8 cellular contexts compared by ENCODE assay signal in genomic region chr20:62141397-62142251, GRCh38. TPM values are rescaled to one million over a fixed set of nuclear protein-coding genes. Genes with fewer than 3 reads are reported as not detected.
DNase-seq lines count a peak whose midpoint lies in the region; ATAC-seq and TF ChIP-seq lines count a peak whose summit lies in the region.

No MANE protein-coding gene starts in this region.

- H3K4me3 ChIP-seq in MM.1S (ENCODE audit: low read length) (peak overlapping the region; percentile 81), ascending aorta (peak overlapping the region; percentile 91 to 99), subcutaneous abdominal adipose tissue (ENCODE audit: low read depth in 1 of 5, low read length in 5 of 5) (peak overlapping the region; percentile 73 to 82 (median 80))

- peak; percentile 52 for DNase-seq in NCI-H82 (lab: John Stamatoyannopoulos, UW)
- DNase-seq in NCI-H82 treated with DMSO at 0.1 percent for 48 hours (lab: John Stamatoyannopoulos, UW; ENCODE audit: unreplicated experiment), result no peak
- DNase-seq in MM.1S, result peak; percentile 33
- no peak for DNase-seq in ascending aorta (ENCODE audit: low spot score in 2 of 2)
- peak; percentile 37 for DNase-seq in kidney tubule cell (ENCODE audit: low spot score)
- DNase-seq in GM19240 (ENCODE audit: insufficient read length, low spot score), result no peak

- TF ChIP-seq CTCF in MM.1S (IDR thresholded peaks at IDR 0.05; ENCODE audit: low read length), result peak; percentile 49
- peak in 1 of 3 experiments; percentile 14 for TF ChIP-seq CTCF in ascending aorta (IDR thresholded peaks at IDR 0.05)

- peaks cover 77% of the 10 kb centered on the region for H3K79me2 ChIP-seq in MM.1S (ENCODE audit: low read length)

- peaks cover 38% of the 10 kb centered on the region for H4K20me1 ChIP-seq in MM.1S (ENCODE audit: insufficient read depth, low read length)

- no peak overlapping the region for H2AFZ ChIP-seq in MM.1S (ENCODE audit: low read length)

- H3F3A ChIP-seq in MM.1S (ENCODE audit: insufficient read depth, low read length), result peaks cover 32% of the 10 kb centered on the region

- H3K4me2 ChIP-seq in MM.1S (ENCODE audit: low read depth, low read length), result peak overlapping the region; percentile 94

- intact Hi-C loops in ascending aorta (cut with DNase I), result loop anchor here (2.0 to 10.0 kb wide), 3 partner anchors 97 to 656 kb away; partner anchors contain the start of genes MRGBP and OSBPL2

- H3K9me3 ChIP-seq in MM.1S (replicated peaks; ENCODE audit: insufficient read depth, low read length) (no peaks in the 10 kb centered on the region), ascending aorta (no peaks in the 10 kb centered on the region), subcutaneous abdominal adipose tissue (ENCODE audit: control insufficient read depth in 5 of 5, low read length in 5 of 5) (no peaks in the 10 kb centered on the region)

- H3K27me3 ChIP-seq in MM.1S (replicated peaks; ENCODE audit: insufficient read depth, low read length), result no peaks in the 10 kb centered on the region
- H3K27me3 ChIP-seq in ascending aorta, result no peaks in the 10 kb centered on the region
- no peaks in the 10 kb centered on the region for H3K27me3 ChIP-seq in subcutaneous abdominal adipose tissue (ENCODE audit: control insufficient read depth in 5 of 5, insufficient read depth in 4 of 5, low read length in 5 of 5)

- ATAC-seq in HG03565 (IDR thresholded peaks at IDR 0.05; ENCODE audit: unreplicated experiment), result no peak

- peaks cover 18% of the 10 kb centered on the region for H3K4me1 ChIP-seq in MM.1S (ENCODE audit: low read length)
- peaks cover 9 to 31% of the 10 kb centered on the region in 2 donors for H3K4me1 ChIP-seq in ascending aorta
- peaks cover 7 to 39% (median 35%) of the 10 kb centered on the region in 5 donors for H3K4me1 ChIP-seq in subcutaneous abdominal adipose tissue (ENCODE audit: control insufficient read depth in 5 of 5, insufficient read depth in 5 of 5, low read length in 5 of 5)

- peak overlapping the region; percentile 20; the same call in 1 of the 2 replicates for H3K27ac ChIP-seq in MM.1S (ENCODE audit: low read length)
- peak overlapping the region; percentile 92 to 97 for H3K27ac ChIP-seq in ascending aorta
- peak overlapping the region; percentile 90 for H3K27ac ChIP-seq in subcutaneous abdominal adipose tissue (ENCODE audit: low read depth, low read length)

- peak overlapping the region; percentile 70; the same call in 1 of the 2 replicates for H3K9ac ChIP-seq in MM.1S (ENCODE audit: low read length)
- H3K9ac ChIP-seq in subcutaneous abdominal adipose tissue (ENCODE audit: low read length in 5 of 5), result peak overlapping the region; percentile 75 to 90 (median 85)

- H3K9me2 ChIP-seq in MM.1S (replicated peaks; ENCODE audit: insufficient read depth, low read length), result no peaks in the 10 kb centered on the region

- H3K36me3 ChIP-seq in MM.1S (replicated peaks; ENCODE audit: insufficient read depth, low read length) (peaks cover 13% of the 10 kb centered on the region), ascending aorta (peaks cover 36 to 39% of the 10 kb centered on the region in 2 donors), subcutaneous abdominal adipose tissue (ENCODE audit: control insufficient read depth in 5 of 5, insufficient read depth in 5 of 5, low read length in 5 of 5) (peaks cover 7 to 46% (median 36%) of the 10 kb centered on the region in 5 donors)

RNA-seq across cellular contexts. Expression of gene PSMA7, which starts 1.6 kb away (rescaled TPM):
- 301 TPM for total RNA-seq in ascending aorta

RNA-seq across cellular contexts. Expression of gene SS18L1, which starts 1.9 kb away (rescaled TPM):
- 39.8 TPM for total RNA-seq in ascending aorta

RNA-seq across cellular contexts. Expression of gene LSM14B, which starts 19.3 kb away (rescaled TPM):
- total RNA-seq in ascending aorta, result 27.6 TPM

RNA-seq across cellular contexts. Expression of gene MTG2, which starts 41.2 kb away (rescaled TPM):
- 14.5 TPM for total RNA-seq in ascending aorta

Comparison
In these comparisons a context has a peak if more than half of its experiments do, and no peak if none do; other contexts are left out.
1. DNase-seq: peak in NCI-H82 (single experiment), MM.1S (single experiment) and kidney tubule cell (single experiment); none in NCI-H82 treated with DMSO at 0.1 percent for 48 hours (single experiment), ascending aorta (0 of 2) and GM19240 (single experiment).
2. H3K27ac ChIP-seq: peak in every context shown above with its lines; median percentile 94 in ascending aorta; 90 in subcutaneous abdominal adipose tissue; 20 in MM.1S.
3. Peak in every context shown above with its lines, with median percentiles within 50 percentile points of each other: H3K4me3 ChIP-seq.